Comparison of ENCODE assay signal across 8 cellular contexts in genomic region chr3:46845397-46845859, GRCh38. TPM values are rescaled to one million over a fixed set of nuclear protein-coding genes. Genes with fewer than 3 reads are reported as not detected.
DNase-seq lines count a peak whose midpoint lies in the region; ATAC-seq, FAIRE-seq and TF ChIP-seq lines count a peak whose summit lies in the region.

No MANE protein-coding gene starts in this region.

- H3K4me2 ChIP-seq in astrocyte (ENCODE audit: low read length), result peak overlapping the region; percentile 96

- H3K27me3 ChIP-seq in HL-60 (ENCODE audit: insufficient read depth, poor library complexity, severe bottlenecking), result no peaks in the 10 kb centered on the region
- H3K27me3 ChIP-seq in astrocyte (ENCODE audit: insufficient read depth, low read length), result no peaks in the 10 kb centered on the region
- peaks cover 7% of the 10 kb centered on the region for H3K27me3 ChIP-seq in iPS-18a (ENCODE audit: control insufficient read depth, insufficient read depth, low read length)
- no peaks in the 10 kb centered on the region for H3K27me3 ChIP-seq in gastrocnemius medialis

- H3K36me3 Mint-ChIP-seq in astrocyte (ENCODE audit: low read depth, unreplicated experiment), result peaks cover 2% of the 10 kb centered on the region

- H4K20me1 ChIP-seq in astrocyte (ENCODE audit: insufficient read depth, low read length), result no peaks in the 10 kb centered on the region

- peaks cover 10% of the 10 kb centered on the region for H3K4me1 Mint-ChIP-seq in astrocyte (ENCODE audit: low read depth, unreplicated experiment)

- H3K27me3 Mint-ChIP-seq in astrocyte (ENCODE audit: low read depth, unreplicated experiment), result peaks cover 14% of the 10 kb centered on the region

- no peaks in the 10 kb centered on the region for H3K9me3 ChIP-seq in astrocyte (ENCODE audit: insufficient read depth, low read depth, low read length)
- peaks cover 4% of the 10 kb centered on the region for H3K9me3 ChIP-seq in iPS-18a (ENCODE audit: control insufficient read depth, low read depth, low read length)
- no peaks in the 10 kb centered on the region for H3K9me3 ChIP-seq in gastrocnemius medialis

- H3K27ac ChIP-seq in HL-60 (replicated peaks), result no peak overlapping the region
- peak overlapping the region; percentile 26 for H3K27ac ChIP-seq in astrocyte (ENCODE audit: low read depth, low read length)
- H3K27ac ChIP-seq in iPS-18a (ENCODE audit: low read length), result no peak overlapping the region
- H3K27ac ChIP-seq in gastrocnemius medialis, result peak overlapping the region; percentile 58 to 81 (median 75)

- H3K79me2 ChIP-seq in astrocyte (ENCODE audit: insufficient read depth, low read length), result no peaks in the 10 kb centered on the region

- H3K9me3 Mint-ChIP-seq in astrocyte (ENCODE audit: unreplicated experiment), result peaks cover 21% of the 10 kb centered on the region

- in situ Hi-C loops in gastrocnemius medialis (cut with MboI; ENCODE audit: low sequenced_read_pairs in 4 of 4), result no loop called here

- peaks cover 16% of the 10 kb centered on the region for H3K4me1 ChIP-seq in astrocyte (ENCODE audit: insufficient read depth, low read length)
- peaks cover 4% of the 10 kb centered on the region for H3K4me1 ChIP-seq in iPS-18a (ENCODE audit: control insufficient read depth, low read depth, low read length)
- peaks cover 5 to 25% of the 10 kb centered on the region in 2 donors for H3K4me1 ChIP-seq in gastrocnemius medialis

- FAIRE-seq in astrocyte (lab: Jason Lieb, UNC), result no peak

- intact Hi-C loops in gastrocnemius medialis (cut with DNase I; ENCODE audit: low total_unique reads), result loop anchor here (5.0 kb wide), 3 partner anchors 47 to 138 kb away; no protein-coding TSS in a partner anchor

- peak overlapping the region; percentile 96 for H2AFZ ChIP-seq in astrocyte (ENCODE audit: low read depth, low read length)

- H3K36me3 ChIP-seq in astrocyte (ENCODE audit: insufficient read depth, low read length) (no peaks in the 10 kb centered on the region), iPS-18a (ENCODE audit: control insufficient read depth, low read depth, low read length) (no peaks in the 10 kb centered on the region), gastrocnemius medialis (no peaks in the 10 kb centered on the region)

- no peak overlapping the region for H3K4me3 Mint-ChIP-seq in astrocyte (ENCODE audit: unreplicated experiment)

- peak overlapping the region; percentile 81 for H3K9ac ChIP-seq in astrocyte (ENCODE audit: low read length)
- H3K9ac ChIP-seq in iPS-18a (ENCODE audit: low read length), result no peak overlapping the region

- H3K27ac Mint-ChIP-seq in astrocyte (ENCODE audit: unreplicated experiment), result no peak overlapping the region

- peak; percentile 55 for ATAC-seq in GM19324 (IDR thresholded peaks at IDR 0.05; ENCODE audit: low FRiP score, unreplicated experiment)
- ATAC-seq in gastrocnemius medialis, result peak; percentile 61 to 65

- no peak for TF ChIP-seq POLR2A in gastrocnemius medialis (IDR thresholded peaks at IDR 0.05)

- TF ChIP-seq CTCF in AG09319 (IDR thresholded peaks at IDR 0.05; ENCODE audit: low read depth, low read length) (peak; percentile 5; the same call in 1 of the 2 replicates), HL-60 (IDR thresholded peaks at IDR 0.05; ENCODE audit: insufficient read depth, low read length) (no peak), astrocyte (IDR thresholded peaks at IDR 0.05; ENCODE audit: insufficient read depth, low read depth, low read length) (no peak), gastrocnemius medialis (IDR thresholded peaks at IDR 0.05 in 4 of 5, conservative IDR thresholded peaks at IDR 0.05 in 1 of 5) (no peak)

- H3K4me3 ChIP-seq in HL-60 (replicated peaks; ENCODE audit: insufficient read depth, low read length) (peak overlapping the region; percentile 42), astrocyte (ENCODE audit: insufficient read depth, low read depth, low read length) (peak overlapping the region; percentile 61), iPS-18a (ENCODE audit: low read length) (peak overlapping the region; percentile 37), gastrocnemius medialis (peak overlapping the region; percentile 51 to 58 (median 55))

- DNase-seq in AG09319 (ENCODE audit: extremely low read depth, low read depth) (peak; percentile 78), HL-60 (ENCODE audit: low read depth in 1 of 2, low spot score in 1 of 2) (no peak), astrocyte (ENCODE audit: low read depth) (peak; percentile 49), gastrocnemius medialis (peak in 1 of 2 donors; percentile 63), NCI-H526 treated with DMSO at 0.1 percent for 48 hours (lab: John Stamatoyannopoulos, UW) (no peak), NCI-H510A (lab: John Stamatoyannopoulos, UW) (no peak)

RNA-seq across cellular contexts. Expression of gene MYL3, which starts 17.8 kb away (rescaled TPM):
- total RNA-seq in astrocyte, result 0.43 and 0.89 TPM in 2 replicates
- 100 to 1,000 TPM in 2 of 4 donors, 10 to 100 TPM in 2; 42.5 to 544 (median 281) TPM for total RNA-seq in gastrocnemius medialis

RNA-seq across cellular contexts. Expression of gene PTH1R, which starts 32.1 kb away (rescaled TPM):
- 4.4 and 5.2 TPM in 2 replicates for total RNA-seq in astrocyte
- 1 to 10 TPM; 2.3 to 7.9 (median 7.3) TPM for total RNA-seq in gastrocnemius medialis

Comparison
In these comparisons a context has a peak if more than half of its experiments do, and no peak if none do; other contexts are left out.
1. DNase-seq: peak in AG09319 (single experiment) and astrocyte (single experiment); none in HL-60 (0 of 2), NCI-H526 treated with DMSO at 0.1 percent for 48 hours (single experiment) and NCI-H510A (single experiment).
2. H3K27ac ChIP-seq: peak in astrocyte (single experiment) and gastrocnemius medialis (4 of 4); none in HL-60 (single experiment) and iPS-18a (single experiment).
3. RNA of gene MYL3, which starts 17.8 kb away (total RNA-seq): 42.5 to 544 TPM in gastrocnemius medialis; 0.43 to 0.89 TPM in astrocyte; every median in the first group is over 10 times any median in the second.
4. Peak in every context shown above with its lines, with median percentiles within 50 percentile points of each other: H3K4me3 ChIP-seq.